ENCODE assay signal across 1 cellular context in the genomic region with DNA sequence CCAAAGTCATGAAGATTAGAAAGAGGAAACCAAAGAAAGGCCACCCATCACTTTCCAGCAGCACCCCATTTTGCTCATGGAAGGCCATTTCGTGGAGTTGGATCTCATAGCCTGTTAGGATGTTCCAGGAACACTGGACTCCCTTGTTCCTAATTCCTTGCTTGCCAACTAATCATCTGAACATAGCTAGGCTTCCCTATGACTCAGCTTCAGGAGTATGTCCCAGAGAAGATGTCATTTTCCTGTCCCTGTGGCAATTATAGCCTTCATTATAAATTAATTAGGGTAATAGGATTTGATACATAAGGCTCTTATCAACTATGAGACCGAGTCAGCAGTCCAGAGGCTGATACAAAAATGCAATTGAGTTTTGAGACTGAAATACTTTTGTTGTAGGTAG.
TF ChIP-seq lines count a peak whose summit lies in the region.

No MANE protein-coding gene starts in this region.

TF ChIP-seq in IMR-90, 13 proteins besides CTCF, POLR2A, EP300 and RAD21 (continued from another document):
- TF ChIP-seq ELK1 (IDR thresholded peaks at IDR 0.05; ENCODE audit: borderline replicate concordance, low read depth, low read length), result no peak
- TF ChIP-seq MXI1 (IDR thresholded peaks at IDR 0.05; ENCODE audit: borderline replicate concordance, low read depth, low read length), result no peak
- TF ChIP-seq RFX5 (IDR thresholded peaks at IDR 0.05; ENCODE audit: low read depth, low read length), result no peak
- no peak for TF ChIP-seq SMC3 (IDR thresholded peaks at IDR 0.05; ENCODE audit: low read depth, low read length)
- no peak for TF ChIP-seq FOS (IDR thresholded peaks at IDR 0.05; ENCODE audit: low read depth, low read length)
- TF ChIP-seq CEBPB (IDR thresholded peaks at IDR 0.05; ENCODE audit: low read depth, low read length), result no peak
- no peak for TF ChIP-seq USF2 (IDR thresholded peaks at IDR 0.05; ENCODE audit: low read depth, low read length)
- TF ChIP-seq NFE2L2 (IDR thresholded peaks at IDR 0.05; ENCODE audit: low read depth, low read length), result no peak
- no peak for TF ChIP-seq MAZ (IDR thresholded peaks at IDR 0.05; ENCODE audit: borderline replicate concordance, low read depth, low read length)
- no peak for TF ChIP-seq MAFK (IDR thresholded peaks at IDR 0.05; ENCODE audit: low read depth, low read length)
- no peak for TF ChIP-seq BHLHE40 (IDR thresholded peaks at IDR 0.05; ENCODE audit: low read depth, low read length)
- TF ChIP-seq CHD1 (IDR thresholded peaks at IDR 0.05; ENCODE audit: low read depth, low read length), result no peak
TF ChIP-seq in IMR-90: peak in this region for 0.
